14 cellular contexts compared by ENCODE assay signal in the genomic region with DNA sequence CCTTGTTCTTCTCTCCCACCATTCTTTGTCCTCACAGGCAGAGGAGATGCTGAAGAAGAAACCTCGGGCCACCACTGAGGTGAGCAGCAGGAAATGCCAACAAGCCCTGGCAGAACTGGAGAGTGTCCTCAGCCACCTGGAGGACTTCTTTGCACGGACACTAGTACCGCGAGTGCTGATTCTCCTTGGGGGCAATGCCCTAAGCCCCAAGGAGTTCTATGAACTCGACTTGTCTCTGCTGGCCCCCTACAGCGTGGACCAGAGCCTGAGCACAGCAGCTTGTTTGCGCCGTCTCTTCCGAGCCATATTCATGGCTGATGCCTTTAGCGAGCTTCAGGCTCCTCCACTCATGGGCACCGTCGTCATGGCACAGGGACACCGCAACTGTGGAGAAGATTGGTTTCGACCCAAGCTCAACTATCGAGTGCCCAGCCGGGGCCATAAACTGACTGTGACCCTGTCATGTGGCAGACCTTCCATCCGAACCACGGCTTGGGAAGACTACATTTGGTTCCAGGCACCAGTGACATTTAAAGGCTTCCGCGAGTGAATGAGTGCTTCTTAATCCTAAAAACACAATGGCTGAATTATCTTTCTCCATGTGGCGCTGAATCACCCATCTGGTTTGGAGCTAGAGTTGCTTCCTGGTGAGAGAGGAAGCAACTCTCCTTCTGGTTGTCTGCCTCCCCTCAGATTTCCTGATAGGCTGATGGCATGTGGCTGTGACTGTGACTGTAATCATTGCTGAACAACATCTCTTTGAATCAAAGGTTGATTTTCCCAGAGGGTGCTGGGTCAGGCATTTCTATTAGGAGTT. TPM values are rescaled to one million over a fixed set of nuclear protein-coding genes. Genes with fewer than 3 reads are reported as not detected.
DNase-seq lines count a peak whose midpoint lies in the region; ATAC-seq and TF ChIP-seq lines count a peak whose summit lies in the region.
"Had no signal": no experiment of that assay in that cellular context is flagged by ENCODE, and none has a peak within 500 bp of the region (broad histone marks: within the 10 kb centered on the region; RNA-seq: fewer than 3 reads in every experiment).

No MANE protein-coding gene starts in this region.

- H4K20me1 ChIP-seq in SK-N-SH (ENCODE audit: insufficient read depth) = 0 out of 2 replicates have a peak, but pooled peaks cover 9% of the 10 kb centered on the region

- H3K9me2 ChIP-seq in SK-N-SH = no peaks in the 10 kb centered on the region

- peaks cover 16% of the 10 kb centered on the region for H3K36me3 Mint-ChIP-seq in activated naive CD8-positive, alpha-beta T cell
- H3K36me3 Mint-ChIP-seq in activated naive CD8-positive, alpha-beta T cell treated with anti-CD3 and anti-CD28 coated beads for 36 hours = peaks cover 37% of the 10 kb centered on the region
- peaks cover 26% of the 10 kb centered on the region for H3K36me3 Mint-ChIP-seq in type B pancreatic cell

- no peak overlapping the region for H3K27ac Mint-ChIP-seq in activated naive CD8-positive, alpha-beta T cell
- H3K27ac Mint-ChIP-seq in activated naive CD8-positive, alpha-beta T cell treated with anti-CD3 and anti-CD28 coated beads for 36 hours = no peak overlapping the region
- H3K27ac Mint-ChIP-seq in type B pancreatic cell = no peak overlapping the region

- CTCF ChIA-PET in SK-N-SH (lab: Yijun Ruan, JAX) = interaction anchor here (1.0 kb wide), 1 partner anchor 28 kb away, joined by 6 read pairs; no protein-coding TSS in a partner anchor

- no peak for DNase-seq in activated naive CD8-positive, alpha-beta T cell treated with anti-CD3 and anti-CD28 coated beads for 36 hours
- peak; percentile 72 for DNase-seq in SK-N-SH
- DNase-seq in type B pancreatic cell (ENCODE audit: extremely low spot score, unreplicated experiment) = no peak
- DNase-seq in DMS79 treated with DMSO at 0.1 percent for 48 hours (lab: John Stamatoyannopoulos, UW) = no peak
- no peak for DNase-seq in NCI-H146 (lab: John Stamatoyannopoulos, UW)
- DNase-seq in left ventricle myocardium superior = no peak
- DNase-seq: DMS53, NCI-H1048, NCI-H2171 treated with DMSO at 0.1 percent for 48 hours had no signal

- no peak overlapping the region for H3K9ac ChIP-seq in SK-N-SH
- H3K9ac ChIP-seq: parathyroid adenoma had no signal

- H3K36me3 ChIP-seq in SK-N-SH (replicated peaks in 1 of 2; ENCODE audit: control insufficient read depth in 1 of 2, insufficient read depth in 2 of 2, low read length in 1 of 2) = peaks cover 22 to 52% of the 10 kb centered on the region in 2 experiments

- TF ChIP-seq CTCF in SK-N-SH (IDR thresholded peaks at IDR 0.05) (no peak), type B pancreatic cell (conservative IDR thresholded peaks at IDR 0.05) (no peak)

- peak in 1 of 2 experiments; percentile 44; a peak in 1 of 4 replicates for TF ChIP-seq EP300 in SK-N-SH (IDR thresholded peaks at IDR 0.05; ENCODE audit: borderline replicate concordance in 1 of 2, low read depth in 1 of 2, low read length in 1 of 2)

- intact Hi-C loops in left ventricle myocardium superior (cut with micrococcal nuclease) = no loop called here

- H3K79me2 ChIP-seq in SK-N-SH (ENCODE audit: insufficient read depth) = peaks cover 58% of the 10 kb centered on the region

- H3K9me3 Mint-ChIP-seq in activated naive CD8-positive, alpha-beta T cell (ENCODE audit: low read depth) = no peaks in the 10 kb centered on the region
- no peaks in the 10 kb centered on the region for H3K9me3 Mint-ChIP-seq in activated naive CD8-positive, alpha-beta T cell treated with anti-CD3 and anti-CD28 coated beads for 36 hours
- no peaks in the 10 kb centered on the region for H3K9me3 Mint-ChIP-seq in type B pancreatic cell

- H3K4me3 Mint-ChIP-seq in activated naive CD8-positive, alpha-beta T cell = peak overlapping the region; percentile 74
- H3K4me3 Mint-ChIP-seq in activated naive CD8-positive, alpha-beta T cell treated with anti-CD3 and anti-CD28 coated beads for 36 hours = no peak overlapping the region
- peak overlapping the region; percentile 41 for H3K4me3 Mint-ChIP-seq in type B pancreatic cell

- WGBS in SK-N-SH (ENCODE audit: low lambda C conversion rate) = 93% methylated on average over 15 of the region's 21 CpGs

- H3K9me3 ChIP-seq in SK-N-SH = no peaks in the 10 kb centered on the region

- no peaks in the 10 kb centered on the region for H3K27me3 Mint-ChIP-seq in activated naive CD8-positive, alpha-beta T cell
- H3K27me3 Mint-ChIP-seq in activated naive CD8-positive, alpha-beta T cell treated with anti-CD3 and anti-CD28 coated beads for 36 hours = no peaks in the 10 kb centered on the region
- no peaks in the 10 kb centered on the region for H3K27me3 Mint-ChIP-seq in type B pancreatic cell

- H3K4me3 ChIP-seq in SK-N-SH (ENCODE audit: low read depth in 2 of 2, low read length in 1 of 2) = no peak overlapping the region

- H3F3A ChIP-seq in SK-N-SH (replicated peaks; ENCODE audit: insufficient read depth) = peaks cover 5% of the 10 kb centered on the region

- peak overlapping the region; percentile 22 to 81; a peak in 3 of 4 replicates for H3K27ac ChIP-seq in SK-N-SH (ENCODE audit: low read depth in 2 of 2, low read length in 1 of 2)
- H3K27ac ChIP-seq: parathyroid adenoma had no signal

- H3K4me1 Mint-ChIP-seq in activated naive CD8-positive, alpha-beta T cell (ENCODE audit: low read depth) = peaks cover 53% of the 10 kb centered on the region
- H3K4me1 Mint-ChIP-seq in activated naive CD8-positive, alpha-beta T cell treated with anti-CD3 and anti-CD28 coated beads for 36 hours = peaks cover 29% of the 10 kb centered on the region
- peaks cover 47% of the 10 kb centered on the region for H3K4me1 Mint-ChIP-seq in type B pancreatic cell (ENCODE audit: unreplicated experiment)

- no peaks in the 10 kb centered on the region for H3K27me3 ChIP-seq in SK-N-SH (ENCODE audit: insufficient read depth)

- no peak overlapping the region for H3K4me2 ChIP-seq in SK-N-SH

- POLR2A ChIA-PET in SK-N-SH (lab: Yijun Ruan, JAX) = interaction anchor here (1.1 to 1.6 kb wide), 2 partner anchors 10 to 11 kb away, joined by 3 to 5 read pairs; a partner anchor contains a TSS

- peaks cover 24% of the 10 kb centered on the region in 2 experiments; a peak in 3 of 4 replicates for H3K4me1 ChIP-seq in SK-N-SH (ENCODE audit: control insufficient read depth in 1 of 2, insufficient read depth in 2 of 2, low read depth in 1 of 2, low read length in 1 of 2)

- no peak overlapping the region for H2AFZ ChIP-seq in SK-N-SH (ENCODE audit: low read depth)
- H2AFZ ChIP-seq: parathyroid adenoma had no signal

- no peak for TF ChIP-seq RAD21 in SK-N-SH (IDR thresholded peaks at IDR 0.05; ENCODE audit: low read length)

- ATAC-seq in esophagus mucosa = peak; percentile 52
- ATAC-seq in left ventricle myocardium superior = no peak
- ATAC-seq: activated CD4-positive, CD25-positive, alpha-beta regulatory T cell treated with anti-CD3 and anti-CD28 coated beads, Interleukin-2, amount 50 U/mL, for 24 hours had no signal

TF ChIP-seq in SK-N-SH, 30 proteins besides CTCF, POLR2A, EP300 and RAD21 (continues in another document):
- TF ChIP-seq, protein P1, sequence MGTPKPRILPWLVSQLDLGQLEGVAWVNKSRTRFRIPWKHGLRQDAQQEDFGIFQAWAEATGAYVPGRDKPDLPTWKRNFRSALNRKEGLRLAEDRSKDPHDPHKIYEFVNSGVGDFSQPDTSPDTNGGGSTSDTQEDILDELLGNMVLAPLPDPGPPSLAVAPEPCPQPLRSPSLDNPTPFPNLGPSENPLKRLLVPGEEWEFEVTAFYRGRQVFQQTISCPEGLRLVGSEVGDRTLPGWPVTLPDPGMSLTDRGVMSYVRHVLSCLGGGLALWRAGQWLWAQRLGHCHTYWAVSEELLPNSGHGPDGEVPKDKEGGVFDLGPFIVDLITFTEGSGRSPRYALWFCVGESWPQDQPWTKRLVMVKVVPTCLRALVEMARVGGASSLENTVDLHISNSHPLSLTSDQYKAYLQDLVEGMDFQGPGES (IDR thresholded peaks at IDR 0.05; ENCODE audit: low read depth, low read length) = no peak
- TF ChIP-seq FOXJ3 (CRISPR knock-in tag; IDR thresholded peaks at IDR 0.05) (peak; percentile 63; the same call in 1 of the 2 replicates), NRF1 (IDR thresholded peaks at IDR 0.05; ENCODE audit: low read depth, low read length) (no peak), MXI1 (IDR thresholded peaks at IDR 0.05; ENCODE audit: low read depth, low read length) (peak; percentile 83), TCF12 (IDR thresholded peaks at IDR 0.05) (no peak)

RNA-seq across cellular contexts. Expression of a gene that starts 4.6 kb away (rescaled TPM):
- total RNA-seq in activated naive CD8-positive, alpha-beta T cell treated with anti-CD3 and anti-CD28 coated beads for 36 hours = 10 to 100 TPM; 29.9 to 30.1 TPM
- polyA plus RNA-seq in SK-N-SH (2012; rRNA removed) = 30.9 and 42.2 TPM in 2 replicates
- 28.5 and 34.8 TPM in 2 replicates for polyA plus RNA-seq in SK-N-SH (2012; cell fraction: cytosol; rRNA removed)
- polyA plus RNA-seq in SK-N-SH (2012; cell fraction: nucleus; rRNA removed) = 30.3 and 35.5 TPM in 2 replicates
- 20.1 TPM for total RNA-seq in esophagus mucosa
- total RNA-seq in type B pancreatic cell (ENCODE audit: low replicate concordance) = 33.3 and 40.0 TPM in 2 replicates
- total RNA-seq in left ventricle myocardium superior = 28.3 TPM

RNA-seq across cellular contexts. Expression of a gene that starts 4.6 kb away (rescaled TPM):
- not detected for total RNA-seq in activated naive CD8-positive, alpha-beta T cell treated with anti-CD3 and anti-CD28 coated beads for 36 hours
- polyA plus RNA-seq in SK-N-SH (2012; rRNA removed) = 0.05 and 0.06 TPM in 2 replicates
- polyA plus RNA-seq in SK-N-SH (2012; cell fraction: cytosol; rRNA removed) = 0.05 and 0.06 TPM in 2 replicates
- 0.07 and 0.11 TPM in 2 replicates for polyA plus RNA-seq in SK-N-SH (2012; cell fraction: nucleus; rRNA removed)
- total RNA-seq in esophagus mucosa (not detected), type B pancreatic cell (ENCODE audit: low replicate concordance) (0.14 and 0.53 TPM in 2 replicates), left ventricle myocardium superior (0.15 TPM)
- total RNA-seq: mesenteric fat pad had no signal

RNA-seq across cellular contexts. Expression of a gene that starts 11.1 kb away (rescaled TPM):
- 10 to 100 TPM; 49.2 to 52.1 TPM for total RNA-seq in activated naive CD8-positive, alpha-beta T cell treated with anti-CD3 and anti-CD28 coated beads for 36 hours
- polyA plus RNA-seq in SK-N-SH (2012; rRNA removed) = 83.7 and 124 TPM in 2 replicates
- 27.8 and 39.2 TPM in 2 replicates for polyA plus RNA-seq in SK-N-SH (2012; cell fraction: cytosol; rRNA removed)
- polyA plus RNA-seq in SK-N-SH (2012; cell fraction: nucleus; rRNA removed) = 377 and 528 TPM in 2 replicates
- total RNA-seq in esophagus mucosa = 49.7 TPM
- total RNA-seq in type B pancreatic cell (ENCODE audit: low replicate concordance) = 48.6 and 77.6 TPM in 2 replicates
- total RNA-seq in left ventricle myocardium superior = 23.6 TPM

RNA-seq across cellular contexts. Expression of a gene that starts 47.4 kb away (rescaled TPM):
- 10 to 100 TPM; 63.8 to 65.3 TPM for total RNA-seq in activated naive CD8-positive, alpha-beta T cell treated with anti-CD3 and anti-CD28 coated beads for 36 hours
- polyA plus RNA-seq in SK-N-SH (2012; rRNA removed) = 56.9 and 57.0 TPM in 2 replicates
- polyA plus RNA-seq in SK-N-SH (2012; cell fraction: cytosol; rRNA removed) = 31.9 and 44.3 TPM in 2 replicates
- polyA plus RNA-seq in SK-N-SH (2012; cell fraction: nucleus; rRNA removed) = 33.1 and 37.4 TPM in 2 replicates
- 44.5 TPM for total RNA-seq in esophagus mucosa
- 43.7 and 49.1 TPM in 2 replicates for total RNA-seq in type B pancreatic cell (ENCODE audit: low replicate concordance)
- total RNA-seq in left ventricle myocardium superior = 46.0 TPM
